ENCODE assay signal across 9 cellular contexts in the genomic region with DNA sequence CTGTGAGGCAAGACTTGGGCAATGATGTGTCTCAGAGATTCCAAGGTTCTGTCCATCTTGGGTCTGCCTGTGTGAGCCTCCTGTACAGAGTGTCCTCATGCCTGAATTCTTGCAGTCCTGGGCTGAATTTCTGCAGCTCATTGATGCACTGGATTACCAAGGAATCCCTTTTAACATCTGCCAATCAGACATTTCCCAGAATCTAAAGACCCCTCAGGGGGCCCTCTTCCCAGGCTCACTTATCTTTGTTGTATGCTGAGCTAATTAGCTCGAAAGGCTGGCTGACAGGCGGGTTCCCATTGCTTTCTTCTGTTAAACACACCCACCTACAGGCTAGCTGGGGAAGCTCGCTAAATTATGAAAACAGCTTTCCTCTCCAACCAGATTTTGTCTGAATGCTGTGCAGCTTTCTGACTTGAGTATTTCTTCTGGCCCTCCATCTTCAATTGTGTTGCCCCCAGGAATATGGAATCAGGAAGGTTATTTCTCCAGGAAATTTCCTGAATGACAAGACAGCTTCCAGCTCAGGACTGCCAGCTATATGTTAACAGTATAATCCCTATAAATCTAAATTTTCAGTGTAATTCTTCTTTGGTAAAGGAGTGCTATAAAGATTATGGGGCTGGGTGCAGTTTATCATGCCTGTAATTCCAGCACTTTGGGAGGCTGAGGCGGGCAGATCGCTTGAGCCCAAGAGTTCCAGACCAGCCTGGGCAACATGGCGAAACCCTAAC. TPM values are rescaled to one million over a fixed set of nuclear protein-coding genes. Genes with fewer than 3 reads are reported as not detected.
DNase-seq lines count a peak whose midpoint lies in the region; ATAC-seq, FAIRE-seq and TF ChIP-seq lines count a peak whose summit lies in the region.
"Had no signal": no experiment of that assay in that cellular context is flagged by ENCODE, and none has a peak within 500 bp of the region (broad histone marks: within the 10 kb centered on the region; RNA-seq: fewer than 3 reads in every experiment).

Gene LIX1, minus strand, starts transcription at position 91 of the 734 bp plus-strand sequence. Its CDS starts 35 bp downstream, at position 56.

- H3K27me3 ChIP-seq in HUES64 (ENCODE audit: insufficient read depth, low read length) (no peaks in the 10 kb centered on the region), Peyer's patch (no peaks in the 10 kb centered on the region), HepG2 (ENCODE audit: control insufficient read depth in 1 of 2, insufficient read depth in 2 of 2, low read length in 2 of 2) (no peaks in the 10 kb centered on the region), transverse colon (no peaks in the 10 kb centered on the region)

- BruUV-seq in HepG2 (replicated peaks; lab: Mats Ljungman, UMichigan), result no TSS peak

- in situ Hi-C loops in HepG2 (cut with HindIII; ENCODE audit: extremely low pct_ligation_motif_present, low pct_unique_long_range_greater_than_20kb), result no loop called here
- in situ Hi-C loops in transverse colon (cut with MboI; ENCODE audit: low pct_ligation_motif_present in 1 of 4, low pct_unique_long_range_greater_than_20kb in 1 of 4, low sequenced_read_pairs in 3 of 4), result no loop called here

- TF ChIP-seq CTCF in Peyer's patch (IDR thresholded peaks at IDR 0.05) (peak in 4 of 6 experiments; percentile 32 to 64 (median 62)), chondrocyte (IDR thresholded peaks at IDR 0.05) (peak; percentile 89), HepG2 (CRISPR knock-in tag; IDR thresholded peaks at IDR 0.05) (peak; percentile 69), transverse colon (IDR thresholded peaks at IDR 0.05) (peak; percentile 42 to 54 (median 47))

- DNase-seq in NOMO-1 (lab: John Stamatoyannopoulos, UW; ENCODE audit: unreplicated experiment in 2 of 2), result peak; percentile 42 to 63
- no peak for DNase-seq in NOMO-1 treated with dmso at 0.1 percent for 144 hours (lab: John Stamatoyannopoulos, UW; ENCODE audit: unreplicated experiment)
- DNase-seq in Peyer's patch, result peak in 1 of 3 donors; percentile 50
- no peak for DNase-seq in chondrocyte (ENCODE audit: low spot score)
- peak; percentile 27 for DNase-seq in HepG2 (ENCODE audit: low spot score)
- DNase-seq in transverse colon, result peak; percentile 26

- no peaks in the 10 kb centered on the region for H3K9me3 ChIP-seq in HUES64 (ENCODE audit: insufficient read depth, low read depth, low read length)
- no peaks in the 10 kb centered on the region for H3K9me3 ChIP-seq in Peyer's patch
- H3K9me3 ChIP-seq in HepG2 (ENCODE audit: low read length), result no peaks in the 10 kb centered on the region
- no peaks in the 10 kb centered on the region for H3K9me3 ChIP-seq in transverse colon

- H3K36me3 Mint-ChIP-seq in chondrocyte (ENCODE audit: low read depth), result no peaks in the 10 kb centered on the region

- no peaks in the 10 kb centered on the region for H3K9me3 Mint-ChIP-seq in chondrocyte (ENCODE audit: low read depth)

- 28% methylated on average over 4 of the region's 6 CpGs for WGBS in HUES64
- 21% methylated on average over 6 of the region's 6 CpGs for WGBS in HepG2 (ENCODE audit: low lambda C conversion rate)
- WGBS in transverse colon (ENCODE audit: low coverage in 1 of 2), 2 donors, result 44 to 46% methylated on average over 6 of the region's 6 CpGs

- no peaks in the 10 kb centered on the region for H3K36me3 ChIP-seq in HUES64 (ENCODE audit: insufficient read depth, low read length)
- no peaks in the 10 kb centered on the region for H3K36me3 ChIP-seq in Peyer's patch
- H3K36me3 ChIP-seq in HepG2 (replicated peaks in 1 of 2; ENCODE audit: control insufficient read depth in 1 of 2, insufficient read depth in 2 of 2, low read length in 2 of 2), result no peaks in the 10 kb centered on the region
- H3K36me3 ChIP-seq in transverse colon, result no peaks in the 10 kb centered on the region

- peak; percentile 45; the same call in 1 of the 2 replicates for TF ChIP-seq RAD21 in HepG2 (CRISPR knock-in tag; IDR thresholded peaks at IDR 0.05)

- H3K9ac ChIP-seq in HUES64 (ENCODE audit: low read depth, low read length) (peak within 1 kb of the TSS; percentile 27; the same call in 1 of the 2 replicates), HepG2 (ENCODE audit: insufficient read depth, low read depth, low read length) (no peak within 1 kb of the TSS)

- H2AFZ ChIP-seq in HepG2 (ENCODE audit: low read length), result no peak within 1 kb of the TSS

- no peak within 1 kb of the TSS for H3K27ac Mint-ChIP-seq in chondrocyte (ENCODE audit: unreplicated experiment)

- intact Hi-C loops in HepG2 (cut with micrococcal nuclease; ENCODE audit: unreplicated experiment), result loop anchor here (1.0 to 5.0 kb wide), 3 partner anchors 100 to 275 kb away; no protein-coding TSS in a partner anchor
- intact Hi-C loops in transverse colon (cut with DNase I; ENCODE audit: low total_unique reads), result no loop called here

- no peaks in the 10 kb centered on the region for H3K79me2 ChIP-seq in HepG2 (ENCODE audit: insufficient read depth, low read length)

- peaks cover 11% of the 10 kb centered on the region for H3K4me1 Mint-ChIP-seq in chondrocyte (ENCODE audit: low read depth)

- H4K20me1 ChIP-seq in HepG2 (ENCODE audit: insufficient read depth, low read length), result no peaks in the 10 kb centered on the region

- peak within 1 kb of the TSS; percentile 3 for H3K27ac ChIP-seq in HUES64 (ENCODE audit: low read depth, low read length)
- H3K27ac ChIP-seq in Peyer's patch, result no peak within 1 kb of the TSS
- H3K27ac ChIP-seq in HepG2 (ENCODE audit: extremely low read length, insufficient read depth, low read length), result no peak within 1 kb of the TSS
- no peak within 1 kb of the TSS for H3K27ac ChIP-seq in transverse colon
- H3K27ac ChIP-seq: epithelial cell of prostate had no signal

- H3K4me3 Mint-ChIP-seq in chondrocyte (ENCODE audit: unreplicated experiment), result no peak within 1 kb of the TSS

- POLR2A ChIA-PET in HepG2 (lab: Yijun Ruan, JAX), result interaction anchor here (0.9 kb wide), 1 partner anchor 335 kb away, joined by 4 read pairs; the partner anchor contains the start of gene ERAP1

- TF ChIP-seq EP300 in HepG2 (IDR thresholded peaks at IDR 0.05; ENCODE audit: low read depth in 2 of 2, low read length in 2 of 2), result no peak
- no peak for TF ChIP-seq EP300 in HepG2 (CRISPR knock-in tag; IDR thresholded peaks at IDR 0.05; ENCODE audit: borderline replicate concordance)
- no peak for TF ChIP-seq EP300 in transverse colon (IDR thresholded peaks at IDR 0.05; ENCODE audit: low read depth)

- H3K4me2 ChIP-seq in HepG2 (ENCODE audit: low read depth, low read length), result no peak within 1 kb of the TSS

- H3K4me3 ChIP-seq in HUES64 (ENCODE audit: low read length) (peak within 1 kb of the TSS; percentile 48; the same call in 1 of the 2 replicates), Peyer's patch (no peak within 1 kb of the TSS), HepG2 (replicated peaks in 1 of 3; ENCODE audit: insufficient read depth in 1 of 3, low read depth in 2 of 3, low read length in 3 of 3) (no peak within 1 kb of the TSS), transverse colon (no peak within 1 kb of the TSS)

- ATAC-seq in GM21528 (IDR thresholded peaks at IDR 0.05; ENCODE audit: low FRiP score, unreplicated experiment) (peak; percentile 78), HepG2 (peak; percentile 97)

- H3K4me1 ChIP-seq in HUES64 (ENCODE audit: insufficient read depth, low read length), result peaks cover 25% of the 10 kb centered on the region
- no peaks in the 10 kb centered on the region for H3K4me1 ChIP-seq in Peyer's patch
- H3K4me1 ChIP-seq in HepG2 (ENCODE audit: insufficient read depth, low read length), result no peaks in the 10 kb centered on the region
- H3K4me1 ChIP-seq in transverse colon, result peaks cover 0 to 4% (median 0%) of the 10 kb centered on the region in 4 donors

- no peak for TF ChIP-seq POLR2A in Peyer's patch (IDR thresholded peaks at IDR 0.05)
- TF ChIP-seq POLR2A in HepG2 (IDR thresholded peaks at IDR 0.05; ENCODE audit: insufficient read depth in 1 of 2, low read depth in 2 of 2, low read length in 2 of 2), result no peak
- TF ChIP-seq POLR2A in transverse colon (IDR thresholded peaks at IDR 0.05), result no peak

- H3K27me3 Mint-ChIP-seq in chondrocyte (ENCODE audit: low read depth), result peaks cover 6% of the 10 kb centered on the region

- peak; percentile 60 for FAIRE-seq in HepG2 (lab: Jason Lieb, UNC)

- CTCF ChIA-PET in HepG2 (lab: Yijun Ruan, JAX; ENCODE audit: low intra/inter-chr PET ratio, low total read pairs), result no interaction called here

TF ChIP-seq in HepG2, 621 proteins besides CTCF, POLR2A, EP300 and RAD21 (continues in another document):
- TF ChIP-seq SMC3 (IDR thresholded peaks at IDR 0.05; ENCODE audit: low read length), result peak; percentile 58

RNA-seq across cellular contexts. Expression of gene LIX1, which starts in this region (rescaled TPM):
- 7.1 TPM for polyA plus RNA-seq in HUES64 (2013, experiment 1 of 2)
- 6.7 TPM for polyA plus RNA-seq in HUES64 (2013, experiment 2 of 2)
- under 1 TPM in 1 of 4 donors, not detected in 3; 0.13 TPM for total RNA-seq in Peyer's patch
- total RNA-seq in chondrocyte, result 0.12 to 0.20 TPM in 2 of 3 replicates, not detected in the other
- total RNA-seq in HepG2 (2016; rRNA removed; fragmentation: Illumina TruSeq; extraction: Trizol), result not detected in 2 replicates
- total RNA-seq in HepG2 (2016; cell fraction: cytosol; rRNA removed; fragmentation: Illumina TruSeq; extraction: Trizol; ENCODE audit: low read depth), result not detected in 2 replicates
- not detected in 2 replicates for total RNA-seq in HepG2 (2016; cell fraction: insoluble cytoplasmic fraction; rRNA removed; fragmentation: Illumina TruSeq; extraction: Trizol)
- total RNA-seq in HepG2 (2016; cell fraction: membrane; rRNA removed; fragmentation: Illumina TruSeq; extraction: Trizol), result not detected in 2 replicates
- not detected in 2 replicates for total RNA-seq in HepG2 (2016; cell fraction: nucleus; rRNA removed; fragmentation: Illumina TruSeq; extraction: Trizol)
- not detected in 2 replicates for polyA plus RNA-seq in HepG2 (2011; rRNA removed)
- polyA plus RNA-seq in HepG2 (2011; cell fraction: cytosol; rRNA removed), result not detected in 2 replicates
- not detected in 2 replicates for polyA plus RNA-seq in HepG2 (2011; cell fraction: nucleus; rRNA removed)
- polyA plus RNA-seq in HepG2 (2012), result not detected in 2 replicates
- not detected in 2 replicates for polyA plus RNA-seq in HepG2 (2016; cell fraction: cytosol; fragmentation: Illumina TruSeq; extraction: Trizol; ENCODE audit: low read depth)
- not detected in 2 replicates for polyA plus RNA-seq in HepG2 (2016; cell fraction: insoluble cytoplasmic fraction; fragmentation: Illumina TruSeq; extraction: Trizol; ENCODE audit: low read depth)
- not detected in 2 replicates for polyA plus RNA-seq in HepG2 (2016; cell fraction: membrane; fragmentation: Illumina TruSeq; extraction: Trizol; ENCODE audit: low read depth)
- polyA plus RNA-seq in HepG2 (2016; cell fraction: nucleus; fragmentation: Illumina TruSeq; extraction: Trizol; ENCODE audit: insufficient read depth, low read depth), result not detected in 2 replicates
- not detected in 2 replicates for polyA minus RNA-seq in HepG2 (2011; rRNA and poly(A)+ RNA removed; ENCODE audit: low replicate concordance)
- polyA minus RNA-seq in HepG2 (2011; cell fraction: cytosol; rRNA and poly(A)+ RNA removed), result not detected in 2 replicates
- polyA minus RNA-seq in HepG2 (2011; cell fraction: nucleus; rRNA and poly(A)+ RNA removed), result not detected in 2 replicates
- total RNA-seq in transverse colon, result under 1 TPM in 2 of 4 donors, not detected in 2; 0.16 to 0.41 TPM

Comparison
In these comparisons a context has a peak if more than half of its experiments do, and no peak if none do; other contexts are left out.
1. DNase-seq: peak in NOMO-1 (2 of 2); none in NOMO-1 treated with dmso at 0.1 percent for 144 hours (single experiment) and chondrocyte (single experiment).
2. Peak in DNase-seq and ATAC-seq in HepG2; RNA of the gene not detected or under 1 TPM.
3. Peak in DNase-seq in transverse colon; RNA of the gene not detected or under 1 TPM.
4. Peak in every context shown above with its lines, with median percentiles within 50 percentile points of each other: CTCF ChIP-seq.